9 cellular contexts compared by ENCODE assay signal in the genomic region with DNA sequence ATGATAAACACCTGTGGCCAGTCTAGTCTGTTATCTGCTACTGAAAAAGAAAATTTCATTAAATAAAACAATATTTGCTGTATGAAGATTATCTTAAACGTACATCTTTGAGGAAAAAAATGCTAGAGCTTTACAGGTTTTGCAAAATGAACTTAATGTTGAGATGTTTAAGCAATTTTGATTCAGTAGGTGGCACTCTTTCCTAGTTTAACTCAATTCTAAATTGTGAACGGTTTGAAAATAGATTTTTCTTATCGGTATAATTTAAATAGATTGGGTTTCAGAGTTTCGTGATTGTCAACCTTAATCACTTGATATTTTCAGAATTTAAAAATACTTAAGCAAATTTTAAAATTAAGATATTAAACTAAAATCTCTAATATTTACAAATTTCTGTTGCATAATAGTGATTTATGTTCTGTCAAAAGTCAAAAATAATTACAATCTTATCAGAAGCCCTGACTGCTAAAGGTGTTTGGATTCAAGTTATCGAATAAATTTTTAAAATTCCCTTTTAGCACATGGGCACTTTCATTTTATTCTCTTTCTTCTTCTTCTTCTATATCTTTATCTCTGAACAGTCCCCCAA. TPM values are rescaled to one million over a fixed set of nuclear protein-coding genes. Genes with fewer than 3 reads are reported as not detected.
DNase-seq lines count a peak whose midpoint lies in the region; ATAC-seq and TF ChIP-seq lines count a peak whose summit lies in the region.
"Had no signal": no experiment of that assay in that cellular context is flagged by ENCODE, and none has a peak within 500 bp of the region (broad histone marks: within the 10 kb centered on the region; RNA-seq: fewer than 3 reads in every experiment).

No MANE protein-coding gene starts in this region.

- H3K4me3 ChIP-seq in body of pancreas, result no peak overlapping the region
- H3K4me3 ChIP-seq in right lobe of liver, result no peak overlapping the region

- no peak overlapping the region for H3K4me3 Mint-ChIP-seq in stimulated activated naive CD8-positive, alpha-beta T cell treated with anti-CD3 and anti-CD28 coated beads, Interleukin-15, Interleukin-2, amounts not matched to agents 100 ng/mL and 50 ng/mL, for 24 hours
- H3K4me3 Mint-ChIP-seq: dendritic cell treated with granulocyte-macrophage colony-stimulating factor and Interleukin-4, amounts not matched to agents 40 ng/mL and 50 ng/mL, for 4 days had no signal

- 1 to 2% methylated on average over 5 of the region's 5 CpGs for WGBS in body of pancreas, 2 donors
- 2% methylated on average over 5 of the region's 5 CpGs for WGBS in right lobe of liver (ENCODE audit: insufficient coverage, low coverage, low lambda C conversion rate, missing lambda C conversion rate)

- no peaks in the 10 kb centered on the region for H3K9me3 ChIP-seq in body of pancreas
- no peaks in the 10 kb centered on the region for H3K9me3 ChIP-seq in right lobe of liver

- no peak for TF ChIP-seq POLR2A in body of pancreas (IDR thresholded peaks at IDR 0.05)
- no peak for TF ChIP-seq POLR2A in right lobe of liver (IDR thresholded peaks at IDR 0.05)

- H3K9me3 Mint-ChIP-seq in stimulated activated naive CD8-positive, alpha-beta T cell treated with anti-CD3 and anti-CD28 coated beads, Interleukin-15, Interleukin-2, amounts not matched to agents 100 ng/mL and 50 ng/mL, for 24 hours, result no peaks in the 10 kb centered on the region
- H3K9me3 Mint-ChIP-seq: dendritic cell treated with granulocyte-macrophage colony-stimulating factor and Interleukin-4, amounts not matched to agents 40 ng/mL and 50 ng/mL, for 4 days had no signal

- H3K27ac ChIP-seq in body of pancreas (no peak overlapping the region), right lobe of liver (no peak overlapping the region)

- peak in 6 of 7 experiments; percentile 25 to 71 (median 68) for TF ChIP-seq CTCF in body of pancreas (IDR thresholded peaks at IDR 0.05)
- peak; percentile 57 to 65 (median 61) for TF ChIP-seq CTCF in right lobe of liver (IDR thresholded peaks at IDR 0.05)

- peaks cover 49% of the 10 kb centered on the region for H3K4me1 Mint-ChIP-seq in stimulated activated naive CD8-positive, alpha-beta T cell treated with anti-CD3 and anti-CD28 coated beads, Interleukin-15, Interleukin-2, amounts not matched to agents 100 ng/mL and 50 ng/mL, for 24 hours (ENCODE audit: low read depth)

- peak overlapping the region; percentile 49 for H3K27ac Mint-ChIP-seq in stimulated activated naive CD8-positive, alpha-beta T cell treated with anti-CD3 and anti-CD28 coated beads, Interleukin-15, Interleukin-2, amounts not matched to agents 100 ng/mL and 50 ng/mL, for 24 hours

- DNase-seq in stimulated activated naive CD8-positive, alpha-beta T cell treated with anti-CD3 and anti-CD28 coated beads, Interleukin-15, Interleukin-2, amounts not matched to agents 100 U/mL and 50 U/mL, for 24 hours, result no peak
- DNase-seq in NCI-H524 treated with DMSO at 0.1 percent for 48 hours (lab: John Stamatoyannopoulos, UW) (peak; percentile 11), body of pancreas (no peak), right lobe of liver (no peak), GM19238 (ENCODE audit: insufficient read length, low spot score) (no peak), islet precursor cell (no peak)

- H3K27me3 ChIP-seq in body of pancreas (no peaks in the 10 kb centered on the region), right lobe of liver (no peaks in the 10 kb centered on the region)

- no peaks in the 10 kb centered on the region for H3K4me1 ChIP-seq in body of pancreas
- H3K4me1 ChIP-seq in right lobe of liver, result peaks cover 0 to 4% (median 0%) of the 10 kb centered on the region in 4 donors

- no peaks in the 10 kb centered on the region for H3K36me3 ChIP-seq in body of pancreas (replicated peaks in 1 of 2; ENCODE audit: insufficient read depth in 1 of 2, low read depth in 2 of 2)
- H3K36me3 ChIP-seq in right lobe of liver, result no peaks in the 10 kb centered on the region

- no peaks in the 10 kb centered on the region for H3K27me3 Mint-ChIP-seq in stimulated activated naive CD8-positive, alpha-beta T cell treated with anti-CD3 and anti-CD28 coated beads, Interleukin-15, Interleukin-2, amounts not matched to agents 100 ng/mL and 50 ng/mL, for 24 hours
- H3K27me3 Mint-ChIP-seq: dendritic cell treated with granulocyte-macrophage colony-stimulating factor and Interleukin-4, amounts not matched to agents 40 ng/mL and 50 ng/mL, for 4 days had no signal

- intact Hi-C loops in body of pancreas (cut with DNase I) (no loop called here), right lobe of liver (cut with DNase I) (no loop called here)

- no peak for ATAC-seq in stimulated activated naive CD8-positive, alpha-beta T cell treated with anti-CD3 and anti-CD28 coated beads, Interleukin-15, Interleukin-2, amounts not matched to agents 100 U/mL and 50 U/mL, for 24 hours
- ATAC-seq in body of pancreas, result no peak
- ATAC-seq in right lobe of liver, result peak; percentile 52 to 69 (median 60)
- no peak for ATAC-seq in HG02623 (IDR thresholded peaks at IDR 0.05; ENCODE audit: unreplicated experiment)

- no peaks in the 10 kb centered on the region for H3K36me3 Mint-ChIP-seq in stimulated activated naive CD8-positive, alpha-beta T cell treated with anti-CD3 and anti-CD28 coated beads, Interleukin-15, Interleukin-2, amounts not matched to agents 100 ng/mL and 50 ng/mL, for 24 hours (ENCODE audit: low read depth)

RNA-seq across cellular contexts. Expression of a gene that starts 7.0 kb away (rescaled TPM):
- total RNA-seq in body of pancreas (10 to 100 TPM in 1 of 2 donors, 1 to 10 TPM in 1; 6.9 to 22.8 TPM), right lobe of liver (10 to 100 TPM in 4 of 6 experiments, 1 to 10 TPM in 2; 7.3 to 19.1 (median 13.4) TPM)

RNA-seq across cellular contexts. Expression of a gene that starts 47.0 kb away (rescaled TPM):
- total RNA-seq in body of pancreas, result 10 to 100 TPM; 56.0 to 95.3 TPM
- total RNA-seq in right lobe of liver, result 10 to 100 TPM; 27.7 to 39.4 (median 30.2) TPM

Comparison
In these comparisons a context has a peak if more than half of its experiments do, and no peak if none do; other contexts are left out.
1. ATAC-seq: peak in right lobe of liver (4 of 4); none in stimulated activated naive CD8-positive, alpha-beta T cell treated with anti-CD3 and anti-CD28 coated beads, Interleukin-15, Interleukin-2, amounts not matched to agents 100 U/mL and 50 U/mL, for 24 hours (single experiment), body of pancreas (single experiment) and HG02623 (single experiment).